ENCODE assay signal across 1 cellular context in the genomic region with DNA sequence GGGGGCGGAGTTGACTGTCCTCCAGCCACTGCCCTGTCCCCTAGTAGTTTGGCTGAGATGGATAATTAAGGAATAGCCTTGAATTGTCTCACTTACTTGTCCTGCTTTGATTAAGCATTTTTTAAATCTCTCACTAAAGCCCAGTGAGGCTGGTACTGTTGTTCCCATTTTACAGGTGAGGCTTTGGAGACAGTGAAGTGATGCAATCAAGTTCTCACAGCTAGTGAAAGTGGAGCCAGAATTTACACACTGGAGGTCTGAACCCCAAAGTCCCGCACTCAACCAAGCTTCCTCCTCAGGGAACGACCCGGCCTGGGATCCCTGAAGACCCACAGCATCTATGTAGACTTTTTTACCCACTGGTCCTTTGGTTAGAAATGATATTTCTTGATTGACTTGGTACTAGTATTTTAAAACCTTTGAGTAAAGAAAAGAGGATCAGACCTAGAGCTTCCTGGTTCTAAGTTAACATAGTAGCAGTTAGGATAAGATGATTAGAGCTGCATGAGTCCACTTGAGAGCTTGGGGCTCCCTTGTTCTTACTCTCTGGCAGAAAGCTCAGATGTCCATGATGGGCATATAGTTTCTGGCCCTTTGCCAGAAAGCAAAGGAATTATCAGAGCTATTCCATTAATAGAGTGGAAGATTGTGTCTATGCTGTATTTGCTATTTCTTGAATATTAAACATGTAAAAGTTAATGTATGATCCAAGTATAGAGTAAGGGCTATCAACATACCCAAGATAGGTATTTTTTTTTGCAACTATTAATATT.
TF ChIP-seq lines count a peak whose summit lies in the region.

No MANE protein-coding gene starts in this region.

TF ChIP-seq in K562, 482 proteins besides CTCF, POLR2A, EP300 and RAD21 (continued from another document):
- TF ChIP-seq FOXK2 (conservative IDR thresholded peaks at IDR 0.05 in 1 of 2, IDR thresholded peaks at IDR 0.05 in 1 of 2; ENCODE audit: low read depth in 2 of 2) = no peak
- TF ChIP-seq RBM34 (IDR thresholded peaks at IDR 0.05; ENCODE audit: borderline replicate concordance, insufficient read depth, low read length) = no peak
- TF ChIP-seq BRCA1 (IDR thresholded peaks at IDR 0.05) = no peak
- no peak for TF ChIP-seq BRCA1 (CRISPR knock-in tag; IDR thresholded peaks at IDR 0.05)
- no peak for TF ChIP-seq NR3C1 (CRISPR knock-in tag; IDR thresholded peaks at IDR 0.05)
- TF ChIP-seq NFIC (IDR thresholded peaks at IDR 0.05) = peak; percentile 70
- peak; percentile 19; the same call in 1 of the 2 replicates for TF ChIP-seq NFIX (CRISPR knock-in tag; IDR thresholded peaks at IDR 0.05; ENCODE audit: low read depth)
- TF ChIP-seq ELF4 (CRISPR knock-in tag; IDR thresholded peaks at IDR 0.05) = no peak
- no peak for TF ChIP-seq ZBTB17 (CRISPR knock-in tag; IDR thresholded peaks at IDR 0.05)
- no peak for TF ChIP-seq MYBL2 (IDR thresholded peaks at IDR 0.05; ENCODE audit: low read depth)
- TF ChIP-seq MYBL2 (CRISPR knock-in tag; IDR thresholded peaks at IDR 0.05; ENCODE audit: borderline replicate concordance) = no peak
- TF ChIP-seq TSC22D4 (tag; IDR thresholded peaks at IDR 0.05) = no peak
- no peak for TF ChIP-seq TCF15 (CRISPR knock-in tag; IDR thresholded peaks at IDR 0.05)
- no peak for TF ChIP-seq IRF9 (tag; IDR thresholded peaks at IDR 0.05)
